Comparison of ENCODE assay signal across 10 cellular contexts in the genomic region with DNA sequence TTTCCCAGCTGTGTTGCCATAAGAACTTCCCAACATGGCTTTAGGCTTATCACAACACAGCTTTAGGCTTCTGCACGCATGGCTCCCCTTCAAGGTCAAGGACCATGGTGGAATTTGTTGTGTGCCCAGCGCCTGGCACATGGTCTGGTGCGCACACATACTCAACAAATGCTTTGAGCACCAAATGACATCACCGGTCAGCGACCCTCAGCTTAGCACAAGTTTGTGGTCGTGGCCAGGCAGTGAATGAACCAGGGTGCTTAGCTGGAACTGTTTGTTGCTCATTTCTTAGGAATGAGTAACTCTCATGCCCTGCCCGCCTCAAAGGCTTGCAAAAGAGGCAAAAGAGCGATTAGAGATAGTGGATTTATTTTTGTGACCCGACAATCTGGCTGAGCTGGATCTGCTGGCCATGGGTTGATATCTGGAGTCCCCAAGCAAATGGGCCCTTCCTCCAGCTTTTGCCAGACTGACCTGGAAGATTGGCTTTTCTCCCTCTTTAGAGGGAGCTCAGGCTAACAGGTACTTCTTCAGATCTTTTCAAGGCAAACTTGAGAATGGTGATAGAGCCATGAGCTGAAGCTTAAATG. TPM values are rescaled to one million over a fixed set of nuclear protein-coding genes. Genes with fewer than 3 reads are reported as not detected.
DNase-seq lines count a peak whose midpoint lies in the region; FAIRE-seq and TF ChIP-seq lines count a peak whose summit lies in the region.
"Had no signal": no experiment of that assay in that cellular context is flagged by ENCODE, and none has a peak within 500 bp of the region (broad histone marks: within the 10 kb centered on the region; RNA-seq: fewer than 3 reads in every experiment).

No MANE protein-coding gene starts in this region.

- no peaks in the 10 kb centered on the region for H3K36me3 ChIP-seq in breast epithelium
- H3K36me3 ChIP-seq: tibial nerve had no signal

- TF ChIP-seq CTCF in MCF 10A (IDR thresholded peaks at IDR 0.05; ENCODE audit: unreplicated experiment): no peak
- TF ChIP-seq CTCF in breast epithelium (IDR thresholded peaks at IDR 0.05): no peak
- TF ChIP-seq CTCF in astrocyte of the cerebellum (IDR thresholded peaks at IDR 0.05; ENCODE audit: low read depth, low read length, missing control alignments): no peak

- peaks cover 39% of the 10 kb centered on the region for H3K4me1 Mint-ChIP-seq in MCF 10A (ENCODE audit: insufficient read depth, unreplicated experiment)
- peaks cover 28% of the 10 kb centered on the region for H3K4me1 Mint-ChIP-seq in activated T-helper 2 cell treated with anti-CD3 and anti-CD28 coated beads, Interferon-gamma antibody, Interleukin-2, Interleukin-4, amounts not matched to agents 10 μg/mL and 5 μg/mL and 100 μg/mL, durations not matched to agents 14 hours and 24 hours and 36 hours (ENCODE audit: low read depth)

- peak overlapping the region; percentile 30 for H3K27ac Mint-ChIP-seq in MCF 10A (ENCODE audit: low read depth, unreplicated experiment)
- no peak overlapping the region for H3K27ac Mint-ChIP-seq in activated T-helper 2 cell treated with anti-CD3 and anti-CD28 coated beads, Interferon-gamma antibody, Interleukin-2, Interleukin-4, amounts not matched to agents 10 μg/mL and 5 μg/mL and 100 μg/mL, durations not matched to agents 14 hours and 24 hours and 36 hours

- CTCF ChIA-PET in MCF 10A (lab: Yijun Ruan, JAX): interaction anchor here (0.7 to 3.4 kb wide), 27 partner anchors 9 to 1176 kb away, joined by 3 to 16 read pairs (median 4); no protein-coding TSS in a partner anchor

- H3K27me3 Mint-ChIP-seq in MCF 10A (ENCODE audit: insufficient read depth, unreplicated experiment): no peaks in the 10 kb centered on the region
- no peaks in the 10 kb centered on the region for H3K27me3 Mint-ChIP-seq in activated T-helper 2 cell treated with anti-CD3 and anti-CD28 coated beads, Interferon-gamma antibody, Interleukin-2, Interleukin-4, amounts not matched to agents 10 μg/mL and 5 μg/mL and 100 μg/mL, durations not matched to agents 14 hours and 24 hours and 36 hours (ENCODE audit: low read depth)

- no peaks in the 10 kb centered on the region for H3K9me3 ChIP-seq in breast epithelium
- H3K9me3 ChIP-seq: tibial nerve had no signal

- no peak for TF ChIP-seq POLR2A in breast epithelium (IDR thresholded peaks at IDR 0.05)

- H3K27me3 ChIP-seq in breast epithelium: no peaks in the 10 kb centered on the region
- H3K27me3 ChIP-seq: tibial nerve had no signal

- no peaks in the 10 kb centered on the region for H3K36me3 Mint-ChIP-seq in MCF 10A (ENCODE audit: insufficient read depth, unreplicated experiment)
- peaks cover 7% of the 10 kb centered on the region for H3K36me3 Mint-ChIP-seq in activated T-helper 2 cell treated with anti-CD3 and anti-CD28 coated beads, Interferon-gamma antibody, Interleukin-2, Interleukin-4, amounts not matched to agents 10 μg/mL and 5 μg/mL and 100 μg/mL, durations not matched to agents 14 hours and 24 hours and 36 hours (ENCODE audit: low read depth)

- POLR2A ChIA-PET in MCF 10A (lab: Yijun Ruan, JAX): interaction anchor here (0.8 to 1.9 kb wide), 3 partner anchors 22 to 43 kb away, joined by 3 to 7 read pairs (median 3); no protein-coding TSS in a partner anchor

- in situ Hi-C loops in astrocyte of the cerebellum (cut with HindIII; ENCODE audit: low sequenced_read_pairs): no loop called here

- H3K9me3 Mint-ChIP-seq in MCF 10A (ENCODE audit: unreplicated experiment): no peaks in the 10 kb centered on the region
- no peaks in the 10 kb centered on the region for H3K9me3 Mint-ChIP-seq in activated T-helper 2 cell treated with anti-CD3 and anti-CD28 coated beads, Interferon-gamma antibody, Interleukin-2, Interleukin-4, amounts not matched to agents 10 μg/mL and 5 μg/mL and 100 μg/mL, durations not matched to agents 14 hours and 24 hours and 36 hours

- DNase-seq in MCF 10A (ENCODE audit: unreplicated experiment): peak; percentile 46
- no peak for DNase-seq in breast epithelium (ENCODE audit: low spot score in 2 of 2)
- peak; percentile 87 for DNase-seq in astrocyte of the cerebellum (ENCODE audit: low read depth)
- peak; percentile 99 for DNase-seq in iris pigment epithelial cell (ENCODE audit: low read depth)
- peak; percentile 64 for DNase-seq in urothelium cell line (ENCODE audit: low spot score)
- no peak for DNase-seq in activated T-helper 2 cell treated with anti-CD3 and anti-CD28 coated beads, Interferon-gamma antibody, Interleukin-2, Interleukin-4, amounts not matched to agents 10 μg/mL and 5 μg/mL and 100 μg/mL, durations not matched to agents 14 hours and 24 hours and 36 hours (ENCODE audit: low spot score)
- DNase-seq in NCI-H82 (lab: John Stamatoyannopoulos, UW): no peak
- no peak for DNase-seq in NCI-H524 treated with DMSO at 0.1 percent for 48 hours (lab: John Stamatoyannopoulos, UW)

- H3K27ac ChIP-seq in breast epithelium: peak overlapping the region in 1 of 2 donors; percentile 20

- H3K4me3 ChIP-seq in breast epithelium (no peak overlapping the region), astrocyte of the cerebellum (ENCODE audit: low read depth, low read length) (no peak overlapping the region)
- H3K4me3 ChIP-seq: tibial nerve had no signal

- FAIRE-seq in urothelium cell line (lab: Jason Lieb, UNC): no peak
- FAIRE-seq: A204.1 had no signal

- BruUV-seq in MCF 10A (replicated peaks; lab: Mats Ljungman, UMichigan): no TSS peak

- intact Hi-C loops in MCF 10A (cut with micrococcal nuclease): no loop called here
- intact Hi-C loops in breast epithelium (cut with DNase I; ENCODE audit: low total_unique reads): no loop called here
- intact Hi-C loops in activated T-helper 2 cell treated with anti-CD3 and anti-CD28 coated beads, Interferon-gamma antibody, Interleukin-2, Interleukin-4, amounts not matched to agents 10 μg/mL and 5 μg/mL and 100 μg/mL, durations not matched to agents 14 hours and 24 hours and 36 hours (cut with micrococcal nuclease): loop anchor here (5.0 kb wide), 1 partner anchor 75 kb away; no protein-coding TSS in a partner anchor

- H3K4me3 Mint-ChIP-seq in MCF 10A (ENCODE audit: unreplicated experiment): no peak overlapping the region
- no peak overlapping the region for H3K4me3 Mint-ChIP-seq in activated T-helper 2 cell treated with anti-CD3 and anti-CD28 coated beads, Interferon-gamma antibody, Interleukin-2, Interleukin-4, amounts not matched to agents 10 μg/mL and 5 μg/mL and 100 μg/mL, durations not matched to agents 14 hours and 24 hours and 36 hours (ENCODE audit: low read depth)

- H3K4me1 ChIP-seq in breast epithelium: peaks cover 0 to 13% of the 10 kb centered on the region in 2 donors

RNA-seq across cellular contexts. Expression of a gene that starts 58.9 kb away (rescaled TPM):
- total RNA-seq in MCF 10A (2022) (114 and 123 TPM in 2 replicates), breast epithelium (10 to 100 TPM; 60.8 to 63.8 (median 61.9) TPM)
- total RNA-seq in activated T-helper 2 cell treated with anti-CD3 and anti-CD28 coated beads, Interferon-gamma antibody, Interleukin-2, Interleukin-4, amounts not matched to agents 10 μg/mL and 5 μg/mL and 100 μg/mL, durations not matched to agents 14 hours and 24 hours and 36 hours: 51.3 and 56.6 TPM in 2 replicates

Comparison
In these comparisons a context has a peak if more than half of its experiments do, and no peak if none do; other contexts are left out.
1. DNase-seq: peak in MCF 10A (single experiment), astrocyte of the cerebellum (single experiment), iris pigment epithelial cell (single experiment) and urothelium cell line (single experiment); none in breast epithelium (0 of 2), activated T-helper 2 cell treated with anti-CD3 and anti-CD28 coated beads, Interferon-gamma antibody, Interleukin-2, Interleukin-4, amounts not matched to agents 10 μg/mL and 5 μg/mL and 100 μg/mL, durations not matched to agents 14 hours and 24 hours and 36 hours (single experiment), NCI-H82 (single experiment) and NCI-H524 treated with DMSO at 0.1 percent for 48 hours (single experiment).